14 cellular contexts compared by ENCODE assay signal in the genomic region with DNA sequence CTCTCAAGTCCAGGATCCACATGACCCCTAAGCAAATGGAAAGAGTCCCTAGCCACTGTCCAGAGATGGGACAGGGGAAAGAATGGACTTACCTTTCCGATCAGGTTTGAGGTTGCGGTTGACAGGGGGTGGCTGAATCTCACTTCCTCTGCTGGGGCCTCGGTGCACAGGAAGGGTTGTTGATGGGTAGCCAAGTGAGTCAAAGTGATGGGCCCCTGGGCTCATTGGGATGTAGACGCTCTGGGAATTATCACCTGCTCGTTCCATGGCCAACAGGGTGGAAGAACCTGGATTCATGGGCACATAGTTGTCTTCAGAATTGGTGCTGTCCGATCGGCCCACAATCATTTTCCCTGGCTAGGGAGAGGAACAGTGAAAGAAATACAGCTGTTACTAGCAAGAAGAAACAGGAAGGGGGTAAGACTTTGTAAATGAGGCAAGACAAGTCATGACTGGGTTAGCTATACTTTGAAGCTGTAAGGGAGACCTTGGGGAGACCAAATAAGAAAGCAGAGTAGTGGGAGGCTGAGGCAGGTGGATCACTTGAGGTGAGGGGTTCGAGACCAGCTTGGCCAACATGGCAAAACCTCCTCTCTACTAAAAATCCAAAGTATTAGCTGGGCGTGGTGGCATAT. TPM values are rescaled to one million over a fixed set of nuclear protein-coding genes. Genes with fewer than 3 reads are reported as not detected.
DNase-seq lines count a peak whose midpoint lies in the region; ATAC-seq and TF ChIP-seq lines count a peak whose summit lies in the region.
"Had no signal": no experiment of that assay in that cellular context is flagged by ENCODE, and none has a peak within 500 bp of the region (broad histone marks: within the 10 kb centered on the region; RNA-seq: fewer than 3 reads in every experiment).

No MANE protein-coding gene starts in this region.

- no peak for TF ChIP-seq CTCF in colonic mucosa (IDR thresholded peaks at IDR 0.05)

- peaks cover 4% of the 10 kb centered on the region for H3K36me3 ChIP-seq in colonic mucosa

- H3K4me1 ChIP-seq in colonic mucosa: no peaks in the 10 kb centered on the region
- H3K4me1 ChIP-seq: foreskin keratinocyte had no signal

- intact Hi-C loops in colonic mucosa (cut with DNase I): no loop called here

- no peak overlapping the region for H3K9ac ChIP-seq in colonic mucosa (ENCODE audit: low read depth in 2 of 2, low read length in 2 of 2)

- no peaks in the 10 kb centered on the region for H3K27me3 ChIP-seq in colonic mucosa
- H3K27me3 ChIP-seq: foreskin keratinocyte had no signal

- ATAC-seq in GM19043 (IDR thresholded peaks at IDR 0.05; ENCODE audit: low read depth, unreplicated experiment): peak; percentile 76
- peak; percentile 80 for ATAC-seq in HG02678 (IDR thresholded peaks at IDR 0.05; ENCODE audit: unreplicated experiment)
- peak; percentile 55 for ATAC-seq in HG03565 (IDR thresholded peaks at IDR 0.05; ENCODE audit: unreplicated experiment)
- ATAC-seq: foreskin keratinocyte, Right ventricle myocardium inferior had no signal

- H3K9me3 ChIP-seq in colonic mucosa: no peaks in the 10 kb centered on the region
- H3K9me3 ChIP-seq: thoracic aorta had no signal

- DNase-seq in NCI-H526 (lab: John Stamatoyannopoulos, UW) (no peak), AG08396 (ENCODE audit: low spot score) (no peak), Kasumi-1 (lab: John Stamatoyannopoulos, UW) (no peak), colonic mucosa (no peak)
- DNase-seq: foreskin keratinocyte; HCEC 1CT; NCI-H1092 treated with DMSO at 0.1 percent for 48 hours; stimulated activated CD4-positive, alpha-beta T cell treated with anti-CD3 and anti-CD28 coated beads, Interleukin-15, amount 100 ng/mL, for 24 hours had no signal

- peak overlapping the region; percentile 17; the same call in 1 of the 2 replicates for H3K4me3 ChIP-seq in GM08714 (ENCODE audit: low read length)
- no peak overlapping the region for H3K4me3 ChIP-seq in colonic mucosa
- H3K4me3 ChIP-seq: thoracic aorta had no signal

- no peak overlapping the region for H3K27ac ChIP-seq in colonic mucosa
- H3K27ac ChIP-seq: foreskin keratinocyte, thoracic aorta had no signal

RNA-seq across cellular contexts. Expression of a gene that starts 34.7 kb away (rescaled TPM):
- total RNA-seq in colonic mucosa: 1 to 10 TPM; 5.2 to 5.6 TPM

RNA-seq across cellular contexts. Expression of a gene that starts 35.0 kb away (rescaled TPM):
- 1 to 10 TPM; 7.5 to 9.2 TPM for total RNA-seq in colonic mucosa
